In genomic region chr12:65613692-65614091, GRCh38 we compare ENCODE assay signal across 1 cellular context.
A peak's percentile ranks its signal among the peaks of the same experiment; 100 is the strongest.
TF ChIP-seq lines count a peak whose summit lies in the region.

No MANE protein-coding gene starts in this region.

TF ChIP-seq in IMR-90, 13 proteins besides CTCF, POLR2A, EP300 and RAD21:
- TF ChIP-seq SMC3 (IDR thresholded peaks at IDR 0.05; ENCODE audit: low read depth, low read length) = no peak
- peak; percentile 18; the same call in 1 of the 2 replicates for TF ChIP-seq CEBPB (IDR thresholded peaks at IDR 0.05; ENCODE audit: low read depth, low read length)
